ENCODE assay signal across 19 cellular contexts in the genomic region with DNA sequence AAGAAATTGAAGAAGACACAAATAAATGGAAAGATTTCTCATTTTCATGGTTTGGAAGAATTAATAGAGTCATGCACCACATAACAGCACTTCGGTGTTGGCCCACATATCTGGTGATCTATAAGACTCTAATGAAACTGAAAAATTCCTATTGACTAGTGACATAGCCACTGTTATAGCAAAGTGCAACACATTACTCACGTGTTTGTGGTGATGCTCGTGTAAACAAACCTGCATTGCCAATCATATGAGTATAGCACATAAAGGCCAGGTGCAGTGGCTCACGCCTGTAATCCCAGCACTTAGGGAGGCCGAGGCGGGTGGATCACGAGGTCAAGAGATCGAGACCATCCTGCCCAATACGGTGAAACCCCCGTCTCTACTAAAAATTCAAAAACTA.
DNase-seq lines count a peak whose midpoint lies in the region; ATAC-seq and TF ChIP-seq lines count a peak whose summit lies in the region.
"Had no signal": no experiment of that assay in that cellular context is flagged by ENCODE, and none has a peak within 500 bp of the region (broad histone marks: within the 10 kb centered on the region; RNA-seq: fewer than 3 reads in every experiment).

No MANE protein-coding gene starts in this region.

- ATAC-seq in PC-3 (no peak), GM21576 (IDR thresholded peaks at IDR 0.05; ENCODE audit: unreplicated experiment) (no peak)
- ATAC-seq: A549; CD8-positive, alpha-beta T cell; GM12878 had no signal

- POLR2A ChIA-PET in PC-3 (lab: Charles Lee; ENCODE audit: unreplicated experiment) = interaction anchor here (0.6 kb wide), 1 partner anchor 252 kb away, joined by 3 read pairs; no protein-coding TSS in a partner anchor

- H3K9me2 ChIP-seq in PC-3 (replicated peaks; ENCODE audit: low read length) = no peaks in the 10 kb centered on the region

- no peaks in the 10 kb centered on the region for H4K20me1 ChIP-seq in PC-3 (ENCODE audit: low read length)
- H4K20me1 ChIP-seq: BLaER1 treated with 17β-estradiol and CSF1 and Interleukin-3, amounts not matched to agents 10 nM and 100 nM had no signal

- H3K9ac ChIP-seq in PC-3 (ENCODE audit: low read length) = no peak overlapping the region
- H3K9ac ChIP-seq: BLaER1 treated with 17β-estradiol and CSF1 and Interleukin-3, amounts not matched to agents 10 nM and 100 nM had no signal

- H3K4me1 ChIP-seq in PC-3 (ENCODE audit: insufficient read depth, low read length) (peaks cover 30% of the 10 kb centered on the region), esophagus muscularis mucosa (peaks cover 0 to 24% (median 16%) of the 10 kb centered on the region in 4 donors)
- H3K4me1 ChIP-seq: A549, Caco-2 had no signal

- H3F3A ChIP-seq in PC-3 (ENCODE audit: low read length, unreplicated experiment) = no peaks in the 10 kb centered on the region

- H3K27ac ChIP-seq in PC-3 (ENCODE audit: low read length) (no peak overlapping the region), esophagus muscularis mucosa (replicated peaks in 1 of 4) (no peak overlapping the region)
- H3K27ac ChIP-seq: 22Rv1; A549; BLaER1 treated with 17β-estradiol and CSF1 and Interleukin-3, amounts not matched to agents 10 nM and 100 nM; C4-2B had no signal

- H3K27me3 ChIP-seq in PC-3 (ENCODE audit: low read length) (no peaks in the 10 kb centered on the region), esophagus muscularis mucosa (no peaks in the 10 kb centered on the region)

- intact Hi-C loops in PC-3 (cut with micrococcal nuclease) (no loop called here), esophagus muscularis mucosa (cut with DNase I) (loop anchor here (10.0 kb wide), 1 partner anchor 67 kb away; no protein-coding TSS in a partner anchor)

- no peak for TF ChIP-seq EP300 in esophagus muscularis mucosa (IDR thresholded peaks at IDR 0.05)

- H3K36me3 ChIP-seq in PC-3 (ENCODE audit: low read depth, low read length) = no peaks in the 10 kb centered on the region
- H3K36me3 ChIP-seq in esophagus muscularis mucosa = no peaks in the 10 kb centered on the region
- H3K36me3 ChIP-seq: BLaER1 treated with 17β-estradiol and CSF1 and Interleukin-3, amounts not matched to agents 10 nM and 100 nM had no signal

- no peak overlapping the region for H2AFZ ChIP-seq in PC-3 (ENCODE audit: low read length)

- TF ChIP-seq CTCF in PC-3 (conservative IDR thresholded peaks at IDR 0.05; ENCODE audit: low read depth, low read length) = no peak
- no peak for TF ChIP-seq CTCF in esophagus muscularis mucosa (IDR thresholded peaks at IDR 0.05)

- CTCF ChIA-PET in PC-3 (lab: Charles Lee) = interaction anchor here (0.6 kb wide), 1 partner anchor 22 kb away, joined by 3 read pairs; no protein-coding TSS in a partner anchor

- H3K9me3 ChIP-seq in PC-3 (ENCODE audit: low read length) (no peaks in the 10 kb centered on the region), esophagus muscularis mucosa (no peaks in the 10 kb centered on the region)
- H3K9me3 ChIP-seq: A549, Caco-2 had no signal

- 94% methylated on average over 10 of the region's 10 CpGs for WGBS in esophagus muscularis mucosa

- DNase-seq in DMS53 (lab: John Stamatoyannopoulos, UW) (peak; percentile 18), DMS53 treated with DMSO at 0.1 percent for 48 hours (lab: John Stamatoyannopoulos, UW; ENCODE audit: unreplicated experiment) (no peak), ELR (ENCODE audit: low read depth) (peak; percentile 50), PC-3 (peak; percentile 54), esophagus muscularis mucosa (ENCODE audit: extremely low spot score) (peak; percentile 37), NCI-H82 (lab: John Stamatoyannopoulos, UW) (no peak)
- DNase-seq: AML-193; Caco-2; Calu3; CD4-positive, alpha-beta T cell; CD8-positive, alpha-beta T cell; DMS79 treated with DMSO at 0.1 percent for 48 hours; GDM1 had no signal

- TF ChIP-seq POLR2A in esophagus muscularis mucosa (IDR thresholded peaks at IDR 0.05; ENCODE audit: low read depth) = no peak

- H3K4me2 ChIP-seq in PC-3 (ENCODE audit: low read length) = no peak overlapping the region
- H3K4me2 ChIP-seq: A549; BLaER1 treated with 17β-estradiol and CSF1 and Interleukin-3, amounts not matched to agents 10 nM and 100 nM had no signal

- BruUV-seq in PC-3 (replicated peaks; lab: Mats Ljungman, UMichigan) = no TSS peak

- no peaks in the 10 kb centered on the region for H3K79me2 ChIP-seq in PC-3 (ENCODE audit: low read length)

- H3K4me3 ChIP-seq in PC-3 (ENCODE audit: low read length) = no peak overlapping the region
- H3K4me3 ChIP-seq in esophagus muscularis mucosa = no peak overlapping the region
- H3K4me3 ChIP-seq: A549; BLaER1 treated with 17β-estradiol and CSF1 and Interleukin-3, amounts not matched to agents 10 nM and 100 nM; GM12878 had no signal

Comparison
In these comparisons a context has a peak if more than half of its experiments do, and no peak if none do; other contexts are left out.
1. DNase-seq: peak in DMS53 (single experiment), ELR (single experiment), PC-3 (single experiment) and esophagus muscularis mucosa (single experiment); none in DMS53 treated with DMSO at 0.1 percent for 48 hours (single experiment) and NCI-H82 (single experiment).